ENCODE assay signal across 3 cellular contexts in genomic region chr2:16346671-16347070, GRCh38.
"Had no signal": no experiment of that assay in that cellular context is flagged by ENCODE, and none has a peak within 500 bp of the region (broad histone marks: within the 10 kb centered on the region; RNA-seq: fewer than 3 reads in every experiment).

No MANE protein-coding gene starts in this region.

- ATAC-seq: GM12878 had no signal

- H3K4me3 ChIP-seq: GM12878 had no signal

- DNase-seq: GDM1, GF-D8 had no signal
